28 cellular contexts compared by ENCODE assay signal in genomic region chr11:7376386-7376785, GRCh38.
"Had no signal": no experiment of that assay in that cellular context is flagged by ENCODE, and none has a peak within 500 bp of the region (broad histone marks: within the 10 kb centered on the region; RNA-seq: fewer than 3 reads in every experiment).

No MANE protein-coding gene starts in this region.

- DNase-seq: colonic mucosa; cortex of kidney; dermis blood vessel endothelial cell; effector CD4-positive, alpha-beta T cell; effector CD8-positive, alpha-beta T cell; effector memory CD4-positive, alpha-beta T cell; effector memory CD8-positive, alpha-beta T cell; endodermal cell; erythroblast; esophagus squamous epithelium; foreskin fibroblast; foreskin keratinocyte; foreskin melanocyte; gastrocnemius medialis; glutamatergic neuron; head of caudate nucleus; heart left ventricle; heart right ventricle had no signal

- FAIRE-seq: colon, endometrium, endothelial cell of umbilical vein, frontal cortex had no signal

- H3K27me3 ChIP-seq: colonic mucosa, dorsolateral prefrontal cortex, esophagus muscularis mucosa, esophagus squamous epithelium, gastrocnemius medialis, gastroesophageal sphincter, heart left ventricle, heart right ventricle had no signal

- H3K4me3 ChIP-seq: colonic mucosa, coronary artery, dorsolateral prefrontal cortex, esophagus muscularis mucosa, esophagus squamous epithelium, gastrocnemius medialis, gastroesophageal sphincter, heart left ventricle, heart right ventricle had no signal

- H3K27ac ChIP-seq: colonic mucosa, coronary artery, dorsolateral prefrontal cortex, epithelial cell of prostate, esophagus muscularis mucosa, esophagus squamous epithelium, foreskin keratinocyte, gastrocnemius medialis, gastroesophageal sphincter, heart left ventricle, heart right ventricle had no signal

- H3K9me3 ChIP-seq: colonic mucosa, gastrocnemius medialis had no signal

- ATAC-seq: effector memory CD8-positive, alpha-beta T cell; esophagus mucosa; foreskin keratinocyte; gastrocnemius medialis; gastroesophageal sphincter; heart left ventricle; heart right ventricle had no signal

- H3K4me1 ChIP-seq: colonic mucosa, esophagus muscularis mucosa, esophagus squamous epithelium, foreskin keratinocyte, gastrocnemius medialis, gastroesophageal sphincter, heart left ventricle, heart right ventricle had no signal

- H3K36me3 ChIP-seq: colonic mucosa, esophagus muscularis mucosa, esophagus squamous epithelium, gastrocnemius medialis, gastroesophageal sphincter, heart left ventricle, heart right ventricle had no signal
